1 cellular context compared by ENCODE assay signal in genomic region chr10:36345770-36346169, GRCh38.
TF ChIP-seq lines count a peak whose summit lies in the region.

No MANE protein-coding gene starts in this region.

TF ChIP-seq in SK-N-SH treated with all-trans-retinoic acid at 6 μM for 48 hours, 23 proteins besides CTCF, POLR2A, EP300 and RAD21 (continued from another document):
- no peak for TF ChIP-seq PATZ1 (CRISPR knock-in tag; IDR thresholded peaks at IDR 0.05; ENCODE audit: borderline replicate concordance)
- TF ChIP-seq ISL1 (CRISPR knock-in tag; IDR thresholded peaks at IDR 0.05), result no peak
- no peak for TF ChIP-seq ZNF565 (CRISPR knock-in tag; conservative IDR thresholded peaks at IDR 0.05; ENCODE audit: low read depth)
TF ChIP-seq in SK-N-SH treated with all-trans-retinoic acid at 6 μM for 48 hours: peak in this region for 0.
